ENCODE assay signal across 31 cellular contexts in genomic region chr16:68617735-68618134, GRCh38. TPM values are rescaled to one million over a fixed set of nuclear protein-coding genes. Genes with fewer than 3 reads are reported as not detected.
"Had no signal": no experiment of that assay in that cellular context is flagged by ENCODE, and none has a peak within 500 bp of the region (broad histone marks: within the 10 kb centered on the region; RNA-seq: fewer than 3 reads in every experiment).

No MANE protein-coding gene starts in this region.

- H3K4me1 Mint-ChIP-seq: activated CD4-positive, alpha-beta T cell treated with anti-CD3 and anti-CD28 coated beads for 36 hours; activated CD4-positive, alpha-beta T cell treated with anti-CD3 and anti-CD28 coated beads, Interleukin-2, amount 10 ng/mL, durations not matched to agents 24 days and 14 days; activated CD8-positive, alpha-beta memory T cell treated with anti-CD3 and anti-CD28 coated beads, Interleukin-2, amount 10 ng/mL, durations not matched to agents 7 days and 5 days; activated naive CD4-positive, alpha-beta T cell treated with anti-CD3 and anti-CD28 coated beads, Interleukin-2, amount 50 U/mL, for 24 hours; activated naive CD8-positive, alpha-beta T cell treated with anti-CD3 and anti-CD28 coated beads for 36 hours; activated naive CD8-positive, alpha-beta T cell treated with anti-CD3 and anti-CD28 coated beads, Interleukin-2, amount 50 U/mL, for 24 hours; brain had no signal

- H3K4me1 ChIP-seq: adrenal gland, ascending aorta had no signal

- H3K27ac Mint-ChIP-seq: activated CD4-positive, alpha-beta memory T cell treated with anti-CD3 and anti-CD28 coated beads for 36 hours; activated CD4-positive, alpha-beta T cell treated with anti-CD3 and anti-CD28 coated beads for 36 hours; activated CD4-positive, alpha-beta T cell treated with anti-CD3 and anti-CD28 coated beads, Interleukin-2, amount 10 ng/mL, durations not matched to agents 24 days and 14 days; activated CD8-positive, alpha-beta memory T cell treated with anti-CD3 and anti-CD28 coated beads, Interleukin-2, amount 10 ng/mL, durations not matched to agents 7 days and 5 days; activated CD8-positive, alpha-beta T cell treated with anti-CD3 and anti-CD28 coated beads, Interleukin-2, amount 10 ng/mL, durations not matched to agents 7 days and 5 days; activated naive CD4-positive, alpha-beta T cell treated with anti-CD3 and anti-CD28 coated beads for 36 hours; activated naive CD4-positive, alpha-beta T cell treated with anti-CD3 and anti-CD28 coated beads, Interleukin-2, amount 50 U/mL, for 24 hours; activated naive CD8-positive, alpha-beta T cell treated with anti-CD3 and anti-CD28 coated beads for 36 hours; activated naive CD8-positive, alpha-beta T cell treated with anti-CD3 and anti-CD28 coated beads, Interleukin-2, amount 50 U/mL, for 24 hours; activated T-helper 1 cell treated with anti-CD3 and anti-CD28 coated beads, Interleukin-12 subunit alpha, Interleukin-12 subunit beta, Interleukin-2, Interleukin-4 antibody, amounts not matched to agents 30 ng/mL and 10 ng/mL and 1 ng/mL, durations not matched to agents 14 hours and 24 hours and 36 hours; activated T-helper 2 cell treated with anti-CD3 and anti-CD28 coated beads, Interferon-gamma antibody, Interleukin-2, Interleukin-4, amounts not matched to agents 10 μg/mL and 5 μg/mL and 100 μg/mL, durations not matched to agents 14 hours and 24 hours and 36 hours; brain; effector memory CD8-positive, alpha-beta T cell had no signal

- ATAC-seq: activated CD4-positive, alpha-beta T cell treated with anti-CD3 and anti-CD28 coated beads for 36 hours; activated CD8-positive, alpha-beta memory T cell treated with anti-CD3 and anti-CD28 coated beads, Interleukin-2, amount 10 ng/mL, durations not matched to agents 7 days and 5 days; activated CD8-positive, alpha-beta T cell treated with anti-CD3 and anti-CD28 coated beads, Interleukin-2, amount 10 ng/mL, durations not matched to agents 7 days and 5 days; activated naive CD8-positive, alpha-beta T cell treated with anti-CD3 and anti-CD28 coated beads, Interleukin-2, amount 50 U/mL, for 24 hours; effector memory CD8-positive, alpha-beta T cell had no signal

- H3K27me3 ChIP-seq: adrenal gland, ascending aorta had no signal

- H3K36me3 ChIP-seq: adrenal gland, ascending aorta had no signal

- H3K4me3 Mint-ChIP-seq: activated CD4-positive, alpha-beta memory T cell treated with anti-CD3 and anti-CD28 coated beads for 36 hours; activated CD4-positive, alpha-beta T cell treated with anti-CD3 and anti-CD28 coated beads for 36 hours; activated CD4-positive, alpha-beta T cell treated with anti-CD3 and anti-CD28 coated beads, Interleukin-2, amount 10 ng/mL, durations not matched to agents 24 days and 14 days; activated CD8-positive, alpha-beta memory T cell treated with anti-CD3 and anti-CD28 coated beads, Interleukin-2, amount 10 ng/mL, durations not matched to agents 7 days and 5 days; activated CD8-positive, alpha-beta T cell treated with anti-CD3 and anti-CD28 coated beads, Interleukin-2, amount 10 ng/mL, durations not matched to agents 7 days and 5 days; activated naive CD4-positive, alpha-beta T cell treated with anti-CD3 and anti-CD28 coated beads for 36 hours; activated naive CD4-positive, alpha-beta T cell treated with anti-CD3 and anti-CD28 coated beads, Interleukin-2, amount 50 U/mL, for 24 hours; activated naive CD8-positive, alpha-beta T cell treated with anti-CD3 and anti-CD28 coated beads for 36 hours; activated naive CD8-positive, alpha-beta T cell treated with anti-CD3 and anti-CD28 coated beads, Interleukin-2, amount 50 U/mL, for 24 hours; activated T-helper 1 cell treated with anti-CD3 and anti-CD28 coated beads, Interleukin-12 subunit alpha, Interleukin-12 subunit beta, Interleukin-2, Interleukin-4 antibody, amounts not matched to agents 30 ng/mL and 10 ng/mL and 1 ng/mL, durations not matched to agents 14 hours and 24 hours and 36 hours; brain; effector memory CD8-positive, alpha-beta T cell had no signal

- H3K9me3 Mint-ChIP-seq: effector memory CD8-positive, alpha-beta T cell had no signal

- H3K4me3 ChIP-seq: adrenal gland, ascending aorta had no signal

- H3K27me3 Mint-ChIP-seq: activated CD4-positive, alpha-beta memory T cell treated with anti-CD3 and anti-CD28 coated beads for 36 hours; activated CD4-positive, alpha-beta T cell treated with anti-CD3 and anti-CD28 coated beads for 36 hours; activated CD4-positive, alpha-beta T cell treated with anti-CD3 and anti-CD28 coated beads, Interleukin-2, amount 10 ng/mL, durations not matched to agents 24 days and 14 days; activated CD8-positive, alpha-beta memory T cell treated with anti-CD3 and anti-CD28 coated beads, Interleukin-2, amount 10 ng/mL, durations not matched to agents 7 days and 5 days; activated naive CD4-positive, alpha-beta T cell treated with anti-CD3 and anti-CD28 coated beads, Interleukin-2, amount 50 U/mL, for 24 hours; activated naive CD8-positive, alpha-beta T cell treated with anti-CD3 and anti-CD28 coated beads for 36 hours; activated naive CD8-positive, alpha-beta T cell treated with anti-CD3 and anti-CD28 coated beads, Interleukin-2, amount 50 U/mL, for 24 hours; effector memory CD8-positive, alpha-beta T cell had no signal

- H3K36me3 Mint-ChIP-seq: activated CD4-positive, alpha-beta memory T cell treated with anti-CD3 and anti-CD28 coated beads for 36 hours; activated CD8-positive, alpha-beta memory T cell treated with anti-CD3 and anti-CD28 coated beads, Interleukin-2, amount 10 ng/mL, durations not matched to agents 7 days and 5 days; activated naive CD8-positive, alpha-beta T cell treated with anti-CD3 and anti-CD28 coated beads for 36 hours had no signal

- DNase-seq: activated CD4-positive, alpha-beta memory T cell treated with anti-CD3 and anti-CD28 coated beads for 36 hours; activated CD4-positive, alpha-beta T cell treated with anti-CD3 and anti-CD28 coated beads for 36 hours; activated CD4-positive, alpha-beta T cell treated with anti-CD3 and anti-CD28 coated beads, Interleukin-2, amount 10 ng/mL, durations not matched to agents 24 days and 14 days; activated CD4-positive, CD25-positive, alpha-beta regulatory T cell; activated CD4-positive, CD25-positive, alpha-beta regulatory T cell treated with anti-CD3 and anti-CD28 coated beads, Interleukin-2, amount 50 U/mL, for 72 hours; activated CD8-positive, alpha-beta memory T cell treated with anti-CD3 and anti-CD28 coated beads, Interleukin-2, amount 10 ng/mL, durations not matched to agents 7 days and 5 days; activated CD8-positive, alpha-beta memory T cell treated with anti-CD3 and anti-CD28 coated beads, Interleukin-2, amount 50 U/mL, for 4 hours; activated CD8-positive, alpha-beta T cell treated with anti-CD3 and anti-CD28 coated beads, Interleukin-2, amount 10 ng/mL, durations not matched to agents 7 days and 5 days; activated effector memory CD4-positive, alpha-beta T cell treated with anti-CD3 and anti-CD28 coated beads, Interleukin-2, amount 50 U/mL, for 16 hours; activated naive CD4-positive, alpha-beta T cell treated with anti-CD3 and anti-CD28 coated beads for 36 hours; activated naive CD8-positive, alpha-beta T cell treated with anti-CD3 and anti-CD28 coated beads for 36 hours; activated naive CD8-positive, alpha-beta T cell treated with anti-CD3 and anti-CD28 coated beads, Interleukin-2, amount 50 U/mL, for 24 hours; activated T-cell treated with anti-CD3 and anti-CD28 coated beads, Interleukin-2, amount 50 U/mL, for 1 hour; activated T-cell treated with anti-CD3 and anti-CD28 coated beads, Interleukin-2, amount 50 U/mL, for 48 hours; adrenal gland; caudate nucleus; cortex of kidney; dermis blood vessel endothelial cell; effector CD4-positive, alpha-beta T cell; effector memory CD8-positive, alpha-beta T cell; foreskin fibroblast; head of caudate nucleus; hypothalamus; T-helper 2 cell had no signal

- H3K27ac ChIP-seq: adrenal gland, ascending aorta, epithelial cell of prostate had no signal

- H3K9me3 ChIP-seq: adrenal gland had no signal

RNA-seq across cellular contexts. Expression of gene CDH3, which starts 27.4 kb away (rescaled TPM):
- total RNA-seq: activated CD8-positive, alpha-beta memory T cell treated with anti-CD3 and anti-CD28 coated beads for 36 hours; activated CD8-positive, alpha-beta T cell treated with anti-CD3 and anti-CD28 coated beads, Interleukin-2, amount 10 ng/mL, durations not matched to agents 7 days and 5 days; ascending aorta had no signal
